ENCODE assay signal across 1 cellular context in the genomic region with DNA sequence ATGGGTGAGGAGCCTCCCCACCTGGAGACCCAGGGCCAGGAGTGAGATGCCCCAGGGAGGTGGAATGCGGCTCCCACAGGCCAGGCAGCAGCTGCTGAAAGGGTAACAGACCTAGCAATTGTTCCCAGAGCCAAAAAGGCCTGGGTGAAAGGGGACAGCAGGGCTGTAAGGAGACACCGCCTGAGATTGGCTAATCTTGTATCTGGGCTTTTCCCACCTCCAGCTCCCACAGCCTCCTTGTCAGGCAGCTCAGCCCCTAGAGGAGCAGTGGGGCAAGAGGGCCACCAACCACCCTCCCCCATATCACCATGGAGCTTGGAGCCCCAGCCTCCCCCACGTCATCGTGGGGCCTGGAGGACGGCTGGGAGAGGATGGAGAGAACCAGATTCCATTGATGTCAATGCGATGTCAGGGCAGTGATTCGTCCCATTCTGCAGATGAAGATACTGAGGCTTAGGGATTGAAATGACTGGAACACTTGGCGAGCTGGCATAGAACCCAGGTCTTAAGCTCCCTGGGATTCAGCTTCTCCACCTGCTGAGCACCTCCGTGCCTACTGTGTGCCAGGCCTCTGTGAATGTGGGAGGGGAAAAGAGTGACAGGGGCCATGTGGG.
TF ChIP-seq lines count a peak whose summit lies in the region.

No MANE protein-coding gene starts in this region.

TF ChIP-seq in IMR-90, 13 proteins besides CTCF, POLR2A, EP300 and RAD21:
- TF ChIP-seq MAFK (IDR thresholded peaks at IDR 0.05; ENCODE audit: low read depth, low read length) (no peak), FOS (IDR thresholded peaks at IDR 0.05; ENCODE audit: low read depth, low read length) (no peak), RFX5 (IDR thresholded peaks at IDR 0.05; ENCODE audit: low read depth, low read length) (no peak), CEBPB (IDR thresholded peaks at IDR 0.05; ENCODE audit: low read depth, low read length) (no peak), NFE2L2 (IDR thresholded peaks at IDR 0.05; ENCODE audit: low read depth, low read length) (no peak), CHD1 (IDR thresholded peaks at IDR 0.05; ENCODE audit: low read depth, low read length) (no peak), MAZ (IDR thresholded peaks at IDR 0.05; ENCODE audit: borderline replicate concordance, low read depth, low read length) (no peak), SMC3 (IDR thresholded peaks at IDR 0.05; ENCODE audit: low read depth, low read length) (no peak), RCOR1 (IDR thresholded peaks at IDR 0.05; ENCODE audit: insufficient replicate concordance, low read length) (no peak), BHLHE40 (IDR thresholded peaks at IDR 0.05; ENCODE audit: low read depth, low read length) (no peak), MXI1 (IDR thresholded peaks at IDR 0.05; ENCODE audit: borderline replicate concordance, low read depth, low read length) (no peak)
- TF ChIP-seq, protein P1, sequence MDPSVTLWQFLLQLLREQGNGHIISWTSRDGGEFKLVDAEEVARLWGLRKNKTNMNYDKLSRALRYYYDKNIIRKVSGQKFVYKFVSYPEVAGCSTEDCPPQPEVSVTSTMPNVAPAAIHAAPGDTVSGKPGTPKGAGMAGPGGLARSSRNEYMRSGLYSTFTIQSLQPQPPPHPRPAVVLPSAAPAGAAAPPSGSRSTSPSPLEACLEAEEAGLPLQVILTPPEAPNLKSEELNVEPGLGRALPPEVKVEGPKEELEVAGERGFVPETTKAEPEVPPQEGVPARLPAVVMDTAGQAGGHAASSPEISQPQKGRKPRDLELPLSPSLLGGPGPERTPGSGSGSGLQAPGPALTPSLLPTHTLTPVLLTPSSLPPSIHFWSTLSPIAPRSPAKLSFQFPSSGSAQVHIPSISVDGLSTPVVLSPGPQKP (IDR thresholded peaks at IDR 0.05; ENCODE audit: borderline replicate concordance, low read depth, low read length) = no peak
- TF ChIP-seq, protein P2, sequence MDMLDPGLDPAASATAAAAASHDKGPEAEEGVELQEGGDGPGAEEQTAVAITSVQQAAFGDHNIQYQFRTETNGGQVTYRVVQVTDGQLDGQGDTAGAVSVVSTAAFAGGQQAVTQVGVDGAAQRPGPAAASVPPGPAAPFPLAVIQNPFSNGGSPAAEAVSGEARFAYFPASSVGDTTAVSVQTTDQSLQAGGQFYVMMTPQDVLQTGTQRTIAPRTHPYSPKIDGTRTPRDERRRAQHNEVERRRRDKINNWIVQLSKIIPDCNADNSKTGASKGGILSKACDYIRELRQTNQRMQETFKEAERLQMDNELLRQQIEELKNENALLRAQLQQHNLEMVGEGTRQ (IDR thresholded peaks at IDR 0.05; ENCODE audit: low read depth, low read length) = no peak
